In the genomic region with DNA sequence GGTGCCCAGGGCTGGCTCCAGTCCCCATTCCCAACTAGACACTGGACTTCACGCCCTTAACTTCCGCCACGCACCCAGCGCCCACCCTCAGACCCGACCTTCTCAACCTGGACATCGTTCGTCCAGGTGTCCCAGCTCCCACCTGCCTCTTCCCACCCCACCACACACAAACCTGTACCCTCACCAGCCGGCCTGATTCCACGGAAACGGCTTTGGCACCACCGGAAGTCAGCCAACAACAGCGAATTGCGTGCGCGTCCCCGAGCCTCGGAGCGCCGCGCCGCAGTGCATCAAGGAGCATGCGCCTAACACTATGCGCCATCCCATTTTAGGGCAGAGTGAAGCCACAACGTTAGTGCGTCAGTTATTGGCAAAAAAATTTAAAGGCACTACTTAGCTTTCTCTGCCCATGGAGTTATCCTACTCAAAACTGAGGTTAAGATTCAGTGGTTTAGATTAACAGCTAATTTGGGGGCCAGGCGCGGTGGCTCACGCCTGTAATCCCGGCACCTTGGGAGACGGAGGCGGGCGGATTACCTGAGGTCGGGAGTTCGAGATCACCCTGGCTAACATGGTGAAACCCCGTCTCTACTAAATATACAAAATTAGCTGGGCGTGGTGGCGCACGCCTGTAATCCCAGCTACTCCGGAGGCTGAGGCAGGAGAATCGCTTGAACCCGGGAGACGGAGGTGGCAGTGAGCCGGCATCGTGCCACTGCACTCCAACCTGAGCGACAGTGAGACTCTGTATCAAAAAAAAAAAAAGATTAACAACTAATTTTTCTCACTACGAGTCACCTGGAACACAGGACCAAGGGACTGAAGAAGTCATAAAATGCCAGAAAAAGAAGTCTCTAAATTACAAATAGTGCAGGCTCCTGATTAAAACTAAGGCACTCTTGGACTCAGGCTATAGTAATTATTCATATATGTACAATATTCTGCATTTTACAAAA, we compare ENCODE assay signal across 8 cellular contexts. TPM values are rescaled to one million over a fixed set of nuclear protein-coding genes. Genes with fewer than 3 reads are reported as not detected.
DNase-seq lines count a peak whose midpoint lies in the region; TF ChIP-seq lines count a peak whose summit lies in the region.

A gene with protein sequence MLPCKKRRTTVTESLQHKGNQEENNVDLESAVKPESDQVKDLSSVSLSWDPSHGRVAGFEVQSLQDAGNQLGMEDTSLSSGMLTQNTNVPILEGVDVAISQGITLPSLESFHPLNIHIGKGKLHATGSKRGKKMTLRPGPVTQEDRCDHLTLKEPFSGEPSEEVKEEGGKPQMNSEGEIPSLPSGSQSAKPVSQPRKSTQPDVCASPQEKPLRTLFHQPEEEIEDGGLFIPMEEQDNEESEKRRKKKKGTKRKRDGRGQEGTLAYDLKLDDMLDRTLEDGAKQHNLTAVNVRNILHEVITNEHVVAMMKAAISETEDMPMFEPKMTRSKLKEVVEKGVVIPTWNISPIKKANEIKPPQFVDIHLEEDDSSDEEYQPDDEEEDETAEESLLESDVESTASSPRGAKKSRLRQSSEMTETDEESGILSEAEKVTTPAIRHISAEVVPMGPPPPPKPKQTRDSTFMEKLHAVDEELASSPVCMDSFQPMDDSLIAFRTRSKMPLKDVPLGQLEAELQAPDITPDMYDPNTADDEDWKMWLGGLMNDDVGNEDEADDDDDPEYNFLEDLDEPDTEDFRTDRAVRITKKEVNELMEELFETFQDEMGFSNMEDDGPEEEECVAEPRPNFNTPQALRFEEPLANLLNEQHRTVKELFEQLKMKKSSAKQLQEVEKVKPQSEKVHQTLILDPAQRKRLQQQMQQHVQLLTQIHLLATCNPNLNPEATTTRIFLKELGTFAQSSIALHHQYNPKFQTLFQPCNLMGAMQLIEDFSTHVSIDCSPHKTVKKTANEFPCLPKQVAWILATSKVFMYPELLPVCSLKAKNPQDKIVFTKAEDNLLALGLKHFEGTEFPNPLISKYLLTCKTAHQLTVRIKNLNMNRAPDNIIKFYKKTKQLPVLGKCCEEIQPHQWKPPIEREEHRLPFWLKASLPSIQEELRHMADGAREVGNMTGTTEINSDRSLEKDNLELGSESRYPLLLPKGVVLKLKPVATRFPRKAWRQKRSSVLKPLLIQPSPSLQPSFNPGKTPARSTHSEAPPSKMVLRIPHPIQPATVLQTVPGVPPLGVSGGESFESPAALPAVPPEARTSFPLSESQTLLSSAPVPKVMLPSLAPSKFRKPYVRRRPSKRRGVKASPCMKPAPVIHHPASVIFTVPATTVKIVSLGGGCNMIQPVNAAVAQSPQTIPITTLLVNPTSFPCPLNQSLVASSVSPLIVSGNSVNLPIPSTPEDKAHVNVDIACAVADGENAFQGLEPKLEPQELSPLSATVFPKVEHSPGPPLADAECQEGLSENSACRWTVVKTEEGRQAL (N-terminal part only) (minus strand): TSS at position 240 of the 956 bp plus-strand sequence. CDS start 3,434 bp downstream, outside the sequence.

- peaks cover 8% of the 10 kb centered on the region for H3F3A ChIP-seq in neural cell (ENCODE audit: insufficient read depth, low read length, poor library complexity, severe bottlenecking)

- in situ Hi-C loops in HAP-1 (cut with MboI; ENCODE audit: low sequenced_read_pairs): no loop called here
- in situ Hi-C loops in SK-MEL-5 (cut with HindIII; ENCODE audit: low pct_unique_long_range_greater_than_20kb, low sequenced_read_pairs): no loop called here

- H3K4me2 ChIP-seq in neural cell (ENCODE audit: low read length): peak within 1 kb of the TSS; percentile 33

- peak; percentile 18 for TF ChIP-seq RAD21 in neural cell (conservative IDR thresholded peaks at IDR 0.05)

- H3K4me1 ChIP-seq in HAP-1 (peaks cover 12% of the 10 kb centered on the region), stomach (peaks cover 14 to 51% (median 31%) of the 10 kb centered on the region in 4 donors)

- peak within 1 kb of the TSS; percentile 70 for H2AFZ ChIP-seq in neural cell (ENCODE audit: low read depth, low read length)

- H4K20me1 ChIP-seq in neural cell (ENCODE audit: insufficient read depth): no peaks in the 10 kb centered on the region

- peak within 1 kb of the TSS; percentile 71 for H3K4me3 ChIP-seq in HAP-1
- H3K4me3 ChIP-seq in foreskin fibroblast (ENCODE audit: low read depth in 1 of 2, low read length in 2 of 2): peak within 1 kb of the TSS; percentile 83 to 99
- peak within 1 kb of the TSS; percentile 72 for H3K4me3 ChIP-seq in neural cell (ENCODE audit: low read length)
- peak within 1 kb of the TSS; percentile 73 to 82 (median 78) for H3K4me3 ChIP-seq in stomach

- H3K27ac ChIP-seq in neural cell (ENCODE audit: low read length): peak within 1 kb of the TSS; percentile 67
- peak within 1 kb of the TSS; percentile 76 to 91 (median 88) for H3K27ac ChIP-seq in stomach

- peak within 1 kb of the TSS; percentile 81 for H3K9ac ChIP-seq in neural cell (ENCODE audit: low read length)

- H3K27me3 ChIP-seq in HAP-1 (ENCODE audit: low read depth): no peaks in the 10 kb centered on the region
- no peaks in the 10 kb centered on the region for H3K27me3 ChIP-seq in neural cell (ENCODE audit: insufficient read depth, low read depth, low read length)
- H3K27me3 ChIP-seq in stomach: peaks cover 0 to 13% (median 6%) of the 10 kb centered on the region in 3 donors

- WGBS in stomach, 5 donors: 9 to 13% (median 11%) methylated on average over 44 to 46 of the region's 46 CpGs

- no peaks in the 10 kb centered on the region for H3K9me2 ChIP-seq in neural cell (ENCODE audit: insufficient read depth, low read length)

- TF ChIP-seq EP300 in neural cell (conservative IDR thresholded peaks at IDR 0.05; ENCODE audit: poor library complexity, severe bottlenecking): no peak
- peak; percentile 17 for TF ChIP-seq EP300 in stomach (IDR thresholded peaks at IDR 0.05)

- TF ChIP-seq CTCF in foreskin fibroblast (IDR thresholded peaks at IDR 0.05; ENCODE audit: low read depth, low read length) (no peak), neural cell (IDR thresholded peaks at IDR 0.05; ENCODE audit: poor library complexity, severe bottlenecking) (no peak), stomach (IDR thresholded peaks at IDR 0.05) (no peak)

- DNase-seq in EL: peak; percentile 91
- peak; percentile 91 to 92 for DNase-seq in HAP-1 (ENCODE audit: low spot score in 2 of 2)
- peak; percentile 97 for DNase-seq in NAMALWA (ENCODE audit: low spot score)
- DNase-seq in SK-MEL-5 (ENCODE audit: low read depth, low spot score): peak; percentile 94
- DNase-seq in activated naive CD4-positive, alpha-beta T cell (lab: John Stamatoyannopoulos, UW): peak; percentile 56 to 82 (median 72)
- DNase-seq in foreskin fibroblast: peak; percentile 90 to 97
- DNase-seq in stomach: peak; percentile 91

- intact Hi-C loops in stomach (cut with DNase I; ENCODE audit: low total_unique reads): no loop called here

- H3K36me3 ChIP-seq in HAP-1 (replicated peaks) (peaks cover 22% of the 10 kb centered on the region), neural cell (ENCODE audit: insufficient read depth, low read length) (no peaks in the 10 kb centered on the region), stomach (peaks cover 13 to 30% (median 28%) of the 10 kb centered on the region in 4 donors)

- H3K9me3 ChIP-seq in HAP-1: no peaks in the 10 kb centered on the region
- H3K9me3 ChIP-seq in neural cell (ENCODE audit: low read length): no peaks in the 10 kb centered on the region
- H3K9me3 ChIP-seq in stomach: no peaks in the 10 kb centered on the region

- TF ChIP-seq POLR2A in stomach (IDR thresholded peaks at IDR 0.05): no peak

- peaks cover 63% of the 10 kb centered on the region for H3K79me2 ChIP-seq in neural cell (replicated peaks; ENCODE audit: insufficient read depth, low read length)

TF ChIP-seq in neural cell, 6 proteins besides CTCF, POLR2A, EP300 and RAD21:
- TF ChIP-seq POLR2AphosphoS5 (IDR thresholded peaks at IDR 0.05): peak; percentile 95
- TF ChIP-seq EZH2 (IDR thresholded peaks at IDR 0.05; ENCODE audit: borderline replicate concordance, insufficient read depth, low read length, poor library complexity, severe bottlenecking): no peak
- peak; percentile 85 for TF ChIP-seq MXI1 (conservative IDR thresholded peaks at IDR 0.05; ENCODE audit: poor library complexity, severe bottlenecking)
- peak; percentile 81 for TF ChIP-seq TAF1 (IDR thresholded peaks at IDR 0.05; ENCODE audit: low read depth)
- TF ChIP-seq SMC3 (conservative IDR thresholded peaks at IDR 0.05; ENCODE audit: poor library complexity): peak; percentile 32
- TF ChIP-seq, protein P1, sequence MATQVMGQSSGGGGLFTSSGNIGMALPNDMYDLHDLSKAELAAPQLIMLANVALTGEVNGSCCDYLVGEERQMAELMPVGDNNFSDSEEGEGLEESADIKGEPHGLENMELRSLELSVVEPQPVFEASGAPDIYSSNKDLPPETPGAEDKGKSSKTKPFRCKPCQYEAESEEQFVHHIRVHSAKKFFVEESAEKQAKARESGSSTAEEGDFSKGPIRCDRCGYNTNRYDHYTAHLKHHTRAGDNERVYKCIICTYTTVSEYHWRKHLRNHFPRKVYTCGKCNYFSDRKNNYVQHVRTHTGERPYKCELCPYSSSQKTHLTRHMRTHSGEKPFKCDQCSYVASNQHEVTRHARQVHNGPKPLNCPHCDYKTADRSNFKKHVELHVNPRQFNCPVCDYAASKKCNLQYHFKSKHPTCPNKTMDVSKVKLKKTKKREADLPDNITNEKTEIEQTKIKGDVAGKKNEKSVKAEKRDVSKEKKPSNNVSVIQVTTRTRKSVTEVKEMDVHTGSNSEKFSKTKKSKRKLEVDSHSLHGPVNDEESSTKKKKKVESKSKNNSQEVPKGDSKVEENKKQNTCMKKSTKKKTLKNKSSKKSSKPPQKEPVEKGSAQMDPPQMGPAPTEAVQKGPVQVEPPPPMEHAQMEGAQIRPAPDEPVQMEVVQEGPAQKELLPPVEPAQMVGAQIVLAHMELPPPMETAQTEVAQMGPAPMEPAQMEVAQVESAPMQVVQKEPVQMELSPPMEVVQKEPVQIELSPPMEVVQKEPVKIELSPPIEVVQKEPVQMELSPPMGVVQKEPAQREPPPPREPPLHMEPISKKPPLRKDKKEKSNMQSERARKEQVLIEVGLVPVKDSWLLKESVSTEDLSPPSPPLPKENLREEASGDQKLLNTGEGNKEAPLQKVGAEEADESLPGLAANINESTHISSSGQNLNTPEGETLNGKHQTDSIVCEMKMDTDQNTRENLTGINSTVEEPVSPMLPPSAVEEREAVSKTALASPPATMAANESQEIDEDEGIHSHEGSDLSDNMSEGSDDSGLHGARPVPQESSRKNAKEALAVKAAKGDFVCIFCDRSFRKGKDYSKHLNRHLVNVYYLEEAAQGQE (IDR thresholded peaks at IDR 0.05; ENCODE audit: borderline replicate concordance): no peak
TF ChIP-seq in neural cell: peak in this region for 4.

RNA-seq across cellular contexts. Expression of the gene that starts here (rescaled TPM):
- total RNA-seq in SK-MEL-5 (2014; rRNA removed; shearing (Covaris generic)): 15.9 and 16.7 TPM in 2 replicates
- polyA plus RNA-seq in SK-MEL-5 (2015; cell fraction: cytosol; rRNA removed): 9.9 and 14.8 TPM in 2 replicates
- polyA plus RNA-seq in SK-MEL-5 (2015; cell fraction: nucleus; rRNA removed): 48.1 and 57.8 TPM in 2 replicates
- 24.8 and 30.2 TPM in 2 replicates for polyA plus RNA-seq in neural cell
- 58.9 and 62.6 TPM in 2 replicates for polyA minus RNA-seq in neural cell
- total RNA-seq in stomach: 10 to 100 TPM; 29.0 to 68.7 (median 57.2) TPM
- polyA plus RNA-seq in stomach: 10 to 100 TPM in 2 of 3 donors, 1 to 10 TPM in 1; 9.3 to 14.5 (median 11.0) TPM

Comparison
In these comparisons a context has a peak if more than half of its experiments do, and no peak if none do; other contexts are left out.
1. Peak in every context shown above with its lines: DNase-seq, H3K4me3 ChIP-seq and H3K27ac ChIP-seq.